ENCODE assay signal across 1 cellular context in the genomic region with DNA sequence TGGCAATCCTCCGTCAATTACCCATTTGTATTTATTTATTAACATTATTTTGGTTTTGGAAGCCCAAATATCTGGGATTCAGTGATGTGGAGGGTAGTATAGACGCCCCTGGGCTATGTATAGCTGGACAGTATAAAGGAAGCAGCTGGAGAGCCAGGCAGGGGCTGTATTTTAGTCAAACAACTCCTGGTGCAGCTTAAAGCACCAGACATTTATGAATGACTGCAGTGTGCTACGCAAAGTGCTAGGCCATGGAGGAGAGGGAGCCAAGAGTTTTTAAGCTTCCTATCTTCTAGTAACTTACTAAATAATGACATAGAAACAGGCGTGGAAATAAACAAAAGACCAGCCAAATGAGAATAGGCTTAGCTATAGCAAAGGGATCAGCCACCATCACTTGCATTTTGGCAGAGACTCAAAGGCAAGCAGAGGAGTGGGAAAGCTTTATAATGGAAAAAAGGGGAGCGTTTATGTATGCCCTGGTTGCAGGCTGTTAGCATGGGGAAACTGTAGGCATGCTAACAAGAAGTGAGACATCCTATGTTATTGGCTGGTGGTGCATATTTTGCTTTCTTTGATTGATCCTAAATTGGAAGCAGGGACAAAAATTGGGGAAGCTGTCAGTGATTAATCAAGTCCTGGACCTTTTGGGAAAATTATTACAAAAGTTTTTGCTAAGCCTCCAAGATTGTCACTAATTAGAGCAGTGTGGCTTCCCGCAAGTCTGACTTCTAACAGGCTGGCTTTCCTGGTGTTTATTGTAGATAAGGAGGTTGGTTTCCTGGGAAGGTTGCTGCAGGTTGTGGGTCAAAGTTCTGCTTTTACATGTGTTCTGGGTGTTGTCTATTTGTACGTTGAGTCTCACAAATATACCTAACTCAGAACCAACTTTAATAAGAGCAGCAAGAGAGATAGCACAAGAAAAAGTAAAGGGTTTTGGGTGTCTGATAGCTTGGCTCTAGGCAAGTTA.
TF ChIP-seq lines count a peak whose summit lies in the region.

No MANE protein-coding gene starts in this region.

TF ChIP-seq in GM23338, 12 proteins besides CTCF, POLR2A, EP300 and RAD21 (continued from another document):
- TF ChIP-seq, protein P1, sequence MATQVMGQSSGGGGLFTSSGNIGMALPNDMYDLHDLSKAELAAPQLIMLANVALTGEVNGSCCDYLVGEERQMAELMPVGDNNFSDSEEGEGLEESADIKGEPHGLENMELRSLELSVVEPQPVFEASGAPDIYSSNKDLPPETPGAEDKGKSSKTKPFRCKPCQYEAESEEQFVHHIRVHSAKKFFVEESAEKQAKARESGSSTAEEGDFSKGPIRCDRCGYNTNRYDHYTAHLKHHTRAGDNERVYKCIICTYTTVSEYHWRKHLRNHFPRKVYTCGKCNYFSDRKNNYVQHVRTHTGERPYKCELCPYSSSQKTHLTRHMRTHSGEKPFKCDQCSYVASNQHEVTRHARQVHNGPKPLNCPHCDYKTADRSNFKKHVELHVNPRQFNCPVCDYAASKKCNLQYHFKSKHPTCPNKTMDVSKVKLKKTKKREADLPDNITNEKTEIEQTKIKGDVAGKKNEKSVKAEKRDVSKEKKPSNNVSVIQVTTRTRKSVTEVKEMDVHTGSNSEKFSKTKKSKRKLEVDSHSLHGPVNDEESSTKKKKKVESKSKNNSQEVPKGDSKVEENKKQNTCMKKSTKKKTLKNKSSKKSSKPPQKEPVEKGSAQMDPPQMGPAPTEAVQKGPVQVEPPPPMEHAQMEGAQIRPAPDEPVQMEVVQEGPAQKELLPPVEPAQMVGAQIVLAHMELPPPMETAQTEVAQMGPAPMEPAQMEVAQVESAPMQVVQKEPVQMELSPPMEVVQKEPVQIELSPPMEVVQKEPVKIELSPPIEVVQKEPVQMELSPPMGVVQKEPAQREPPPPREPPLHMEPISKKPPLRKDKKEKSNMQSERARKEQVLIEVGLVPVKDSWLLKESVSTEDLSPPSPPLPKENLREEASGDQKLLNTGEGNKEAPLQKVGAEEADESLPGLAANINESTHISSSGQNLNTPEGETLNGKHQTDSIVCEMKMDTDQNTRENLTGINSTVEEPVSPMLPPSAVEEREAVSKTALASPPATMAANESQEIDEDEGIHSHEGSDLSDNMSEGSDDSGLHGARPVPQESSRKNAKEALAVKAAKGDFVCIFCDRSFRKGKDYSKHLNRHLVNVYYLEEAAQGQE (IDR thresholded peaks at IDR 0.05; ENCODE audit: unreplicated experiment) = no peak
- TF ChIP-seq, protein P2, sequence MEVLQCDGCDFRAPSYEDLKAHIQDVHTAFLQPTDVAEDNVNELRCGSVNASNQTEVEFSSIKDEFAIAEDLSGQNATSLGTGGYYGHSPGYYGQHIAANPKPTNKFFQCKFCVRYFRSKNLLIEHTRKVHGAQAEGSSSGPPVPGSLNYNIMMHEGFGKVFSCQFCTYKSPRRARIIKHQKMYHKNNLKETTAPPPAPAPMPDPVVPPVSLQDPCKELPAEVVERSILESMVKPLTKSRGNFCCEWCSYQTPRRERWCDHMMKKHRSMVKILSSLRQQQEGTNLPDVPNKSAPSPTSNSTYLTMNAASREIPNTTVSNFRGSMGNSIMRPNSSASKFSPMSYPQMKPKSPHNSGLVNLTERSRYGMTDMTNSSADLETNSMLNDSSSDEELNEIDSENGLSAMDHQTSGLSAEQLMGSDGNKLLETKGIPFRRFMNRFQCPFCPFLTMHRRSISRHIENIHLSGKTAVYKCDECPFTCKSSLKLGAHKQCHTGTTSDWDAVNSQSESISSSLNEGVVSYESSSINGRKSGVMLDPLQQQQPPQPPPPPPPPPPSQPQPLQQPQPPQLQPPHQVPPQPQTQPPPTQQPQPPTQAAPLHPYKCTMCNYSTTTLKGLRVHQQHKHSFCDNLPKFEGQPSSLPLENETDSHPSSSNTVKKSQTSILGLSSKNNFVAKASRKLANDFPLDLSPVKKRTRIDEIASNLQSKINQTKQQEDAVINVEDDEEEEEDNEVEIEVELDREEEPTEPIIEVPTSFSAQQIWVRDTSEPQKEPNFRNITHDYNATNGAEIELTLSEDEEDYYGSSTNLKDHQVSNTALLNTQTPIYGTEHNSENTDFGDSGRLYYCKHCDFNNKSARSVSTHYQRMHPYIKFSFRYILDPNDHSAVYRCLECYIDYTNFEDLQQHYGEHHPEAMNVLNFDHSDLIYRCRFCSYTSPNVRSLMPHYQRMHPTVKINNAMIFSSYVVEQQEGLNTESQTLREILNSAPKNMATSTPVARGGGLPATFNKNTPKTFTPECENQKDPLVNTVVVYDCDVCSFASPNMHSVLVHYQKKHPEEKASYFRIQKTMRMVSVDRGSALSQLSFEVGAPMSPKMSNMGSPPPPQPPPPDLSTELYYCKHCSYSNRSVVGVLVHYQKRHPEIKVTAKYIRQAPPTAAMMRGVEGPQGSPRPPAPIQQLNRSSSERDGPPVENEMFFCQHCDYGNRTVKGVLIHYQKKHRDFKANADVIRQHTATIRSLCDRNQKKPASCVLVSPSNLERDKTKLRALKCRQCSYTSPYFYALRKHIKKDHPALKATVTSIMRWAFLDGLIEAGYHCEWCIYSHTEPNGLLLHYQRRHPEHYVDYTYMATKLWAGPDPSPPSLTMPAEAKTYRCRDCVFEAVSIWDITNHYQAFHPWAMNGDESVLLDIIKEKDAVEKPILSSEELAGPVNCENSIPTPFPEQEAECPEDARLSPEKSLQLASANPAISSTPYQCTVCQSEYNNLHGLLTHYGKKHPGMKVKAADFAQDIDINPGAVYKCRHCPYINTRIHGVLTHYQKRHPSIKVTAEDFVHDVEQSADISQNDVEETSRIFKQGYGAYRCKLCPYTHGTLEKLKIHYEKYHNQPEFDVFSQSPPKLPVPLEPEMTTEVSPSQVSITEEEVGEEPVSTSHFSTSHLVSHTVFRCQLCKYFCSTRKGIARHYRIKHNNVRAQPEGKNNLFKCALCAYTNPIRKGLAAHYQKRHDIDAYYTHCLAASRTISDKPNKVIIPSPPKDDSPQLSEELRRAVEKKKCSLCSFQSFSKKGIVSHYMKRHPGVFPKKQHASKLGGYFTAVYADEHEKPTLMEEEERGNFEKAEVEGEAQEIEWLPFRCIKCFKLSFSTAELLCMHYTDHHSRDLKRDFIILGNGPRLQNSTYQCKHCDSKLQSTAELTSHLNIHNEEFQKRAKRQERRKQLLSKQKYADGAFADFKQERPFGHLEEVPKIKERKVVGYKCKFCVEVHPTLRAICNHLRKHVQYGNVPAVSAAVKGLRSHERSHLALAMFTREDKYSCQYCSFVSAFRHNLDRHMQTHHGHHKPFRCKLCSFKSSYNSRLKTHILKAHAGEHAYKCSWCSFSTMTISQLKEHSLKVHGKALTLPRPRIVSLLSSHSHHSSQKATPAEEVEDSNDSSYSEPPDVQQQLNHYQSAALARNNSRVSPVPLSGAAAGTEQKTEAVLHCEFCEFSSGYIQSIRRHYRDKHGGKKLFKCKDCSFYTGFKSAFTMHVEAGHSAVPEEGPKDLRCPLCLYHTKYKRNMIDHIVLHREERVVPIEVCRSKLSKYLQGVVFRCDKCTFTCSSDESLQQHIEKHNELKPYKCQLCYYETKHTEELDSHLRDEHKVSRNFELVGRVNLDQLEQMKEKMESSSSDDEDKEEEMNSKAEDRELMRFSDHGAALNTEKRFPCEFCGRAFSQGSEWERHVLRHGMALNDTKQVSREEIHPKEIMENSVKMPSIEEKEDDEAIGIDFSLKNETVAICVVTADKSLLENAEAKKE (CRISPR knock-in tag; IDR thresholded peaks at IDR 0.05) = no peak
- no peak for TF ChIP-seq EZH2phosphoT487 (IDR thresholded peaks at IDR 0.05; ENCODE audit: unreplicated experiment)
- TF ChIP-seq EZH2 (IDR thresholded peaks at IDR 0.05; ENCODE audit: low read depth, unreplicated experiment) = no peak
- no peak for TF ChIP-seq JUNB (IDR thresholded peaks at IDR 0.05; ENCODE audit: unreplicated experiment)
- TF ChIP-seq NANOG (IDR thresholded peaks at IDR 0.05; ENCODE audit: borderline replicate concordance) = no peak
